In genomic region chr14:25516838-25517237, GRCh38 we compare ENCODE assay signal across 14 cellular contexts.
A peak's percentile ranks its signal among the peaks of the same experiment; 100 is the strongest.
DNase-seq lines count a peak whose midpoint lies in the region; ATAC-seq lines count a peak whose summit lies in the region.
"Had no signal": no experiment of that assay in that cellular context is flagged by ENCODE, and none has a peak within 500 bp of the region (broad histone marks: within the 10 kb centered on the region; RNA-seq: fewer than 3 reads in every experiment).

No MANE protein-coding gene starts in this region.

- H3K27ac ChIP-seq in effector memory CD4-positive, alpha-beta T cell (ENCODE audit: insufficient read depth, low read length, poor library complexity, severe bottlenecking): no peak overlapping the region
- H3K27ac ChIP-seq: gastroesophageal sphincter had no signal

- no peak for ATAC-seq in HG03432 (IDR thresholded peaks at IDR 0.05; ENCODE audit: unreplicated experiment)
- ATAC-seq: CD8-positive, alpha-beta T cell; gastroesophageal sphincter had no signal

- peak overlapping the region; percentile 5 for H3K4me3 ChIP-seq in adipocyte (ENCODE audit: low read length)
- H3K4me3 ChIP-seq in effector memory CD4-positive, alpha-beta T cell (ENCODE audit: insufficient read depth, low read depth, low read length, poor library complexity, severe bottlenecking): no peak overlapping the region
- H3K4me3 ChIP-seq: gastroesophageal sphincter had no signal

- no peaks in the 10 kb centered on the region for H3K9me3 ChIP-seq in adipocyte (ENCODE audit: control insufficient read depth, low read length)
- no peaks in the 10 kb centered on the region for H3K9me3 ChIP-seq in effector memory CD4-positive, alpha-beta T cell (ENCODE audit: control insufficient read depth, low read length)
- H3K9me3 ChIP-seq: gastroesophageal sphincter had no signal

- H3K27me3 ChIP-seq in adipocyte (replicated peaks; ENCODE audit: control insufficient read depth, insufficient read depth, low read length): no peaks in the 10 kb centered on the region
- H3K27me3 ChIP-seq in effector memory CD4-positive, alpha-beta T cell (replicated peaks; ENCODE audit: control insufficient read depth, insufficient read depth, low read length, poor library complexity, severe bottlenecking): no peaks in the 10 kb centered on the region
- H3K27me3 ChIP-seq: gastroesophageal sphincter had no signal

- peak; percentile 0 for DNase-seq in SIG-M5 treated with dmso at 0.1 percent for 504 hours (lab: John Stamatoyannopoulos, UW; ENCODE audit: unreplicated experiment)
- no peak for DNase-seq in SIG-M5 (lab: John Stamatoyannopoulos, UW)
- peak; percentile 40 for DNase-seq in NCI-H1694 treated with DMSO at 0.1 percent for 48 hours (lab: John Stamatoyannopoulos, UW)
- no peak for DNase-seq in adipocyte (ENCODE audit: low read depth)
- DNase-seq in effector memory CD4-positive, alpha-beta T cell: no peak
- DNase-seq in stimulated activated CD4-positive, alpha-beta T cell treated with anti-CD3 and anti-CD28 coated beads, Interleukin-1b, Interleukin-23, amount 100 ng/mL, for 48 hours: no peak
- no peak for DNase-seq in posterior cingulate gyrus
- DNase-seq: activated CD4-positive, alpha-beta memory T cell treated with anti-CD3 and anti-CD28 coated beads, Interleukin-2, amount 10 ng/mL, durations not matched to agents 7 days and 5 days; activated T-cell treated with anti-CD3 and anti-CD28 coated beads, Interleukin-2, amount 50 U/mL, for 24 hours; CD8-positive, alpha-beta T cell; erythroblast; immature natural killer cell had no signal

- peaks cover 29% of the 10 kb centered on the region for H3K4me1 ChIP-seq in adipocyte (ENCODE audit: control insufficient read depth, insufficient read depth, low read length)
- H3K4me1 ChIP-seq in effector memory CD4-positive, alpha-beta T cell (ENCODE audit: control insufficient read depth, insufficient read depth, low read length, poor library complexity, severe bottlenecking): no peaks in the 10 kb centered on the region
- H3K4me1 ChIP-seq: gastroesophageal sphincter had no signal

- intact Hi-C loops in posterior cingulate gyrus (cut with DNase I): no loop called here

- no peaks in the 10 kb centered on the region for H3K36me3 ChIP-seq in adipocyte (ENCODE audit: control insufficient read depth, insufficient read depth, low read length, severe bottlenecking)
- H3K36me3 ChIP-seq in effector memory CD4-positive, alpha-beta T cell (ENCODE audit: control insufficient read depth, insufficient read depth, low read length): no peaks in the 10 kb centered on the region
- H3K36me3 ChIP-seq: gastroesophageal sphincter had no signal

- H3K9ac ChIP-seq in adipocyte (ENCODE audit: low read length): no peak overlapping the region

Comparison
In these comparisons a context has a peak if more than half of its experiments do, and no peak if none do; other contexts are left out.
1. DNase-seq: peak in SIG-M5 treated with dmso at 0.1 percent for 504 hours (single experiment) and NCI-H1694 treated with DMSO at 0.1 percent for 48 hours (single experiment); none in SIG-M5 (single experiment), adipocyte (single experiment), effector memory CD4-positive, alpha-beta T cell (0 of 3), stimulated activated CD4-positive, alpha-beta T cell treated with anti-CD3 and anti-CD28 coated beads, Interleukin-1b, Interleukin-23, amount 100 ng/mL, for 48 hours (single experiment) and posterior cingulate gyrus (0 of 10).